In genomic region chr15:45378149-45378912, GRCh38 we compare ENCODE assay signal across 8 cellular contexts. TPM values are rescaled to one million over a fixed set of nuclear protein-coding genes. Genes with fewer than 3 reads are reported as not detected.
DNase-seq lines count a peak whose midpoint lies in the region; ATAC-seq and TF ChIP-seq lines count a peak whose summit lies in the region.

TSS of gene GATM (minus strand) at chr15:45378544. CDS start at chr15:45378453, 91 bp downstream.

- no peaks in the 10 kb centered on the region for H4K20me1 ChIP-seq in OCI-LY1 (ENCODE audit: insufficient read depth, low read length)

- no peak within 1 kb of the TSS for H3K27ac Mint-ChIP-seq in CD4-positive, alpha-beta T cell

- 0% methylated on average over 1 of the region's 87 CpGs for WGBS in gastroesophageal sphincter (ENCODE audit: low coverage in 1 of 2), 2 donors

- CTCF ChIA-PET in CD4-positive, alpha-beta T cell (lab: Charles Lee): no interaction called here

- no peaks in the 10 kb centered on the region for H3K36me3 Mint-ChIP-seq in CD4-positive, alpha-beta T cell (ENCODE audit: low read depth)

- no peaks in the 10 kb centered on the region for H3K36me3 ChIP-seq in OCI-LY1 (ENCODE audit: insufficient read depth, low read length)
- H3K36me3 ChIP-seq in gastroesophageal sphincter: peaks cover 0 to 13% of the 10 kb centered on the region in 2 donors
- no peaks in the 10 kb centered on the region for H3K36me3 ChIP-seq in neuron (ENCODE audit: insufficient read depth, low read length)
- H3K36me3 ChIP-seq in tibial artery: no peaks in the 10 kb centered on the region

- H3K27me3 ChIP-seq in CD4-positive, alpha-beta T cell (ENCODE audit: control insufficient read depth, insufficient read depth, low read length): peaks cover 70% of the 10 kb centered on the region
- H3K27me3 ChIP-seq in OCI-LY1 (ENCODE audit: insufficient read depth, low read length) (peaks cover 11% of the 10 kb centered on the region), gastroesophageal sphincter (no peaks in the 10 kb centered on the region), neuron (ENCODE audit: insufficient read depth, low read length) (no peaks in the 10 kb centered on the region), tibial artery (no peaks in the 10 kb centered on the region)

- peak; percentile 79 to 87 for TF ChIP-seq POLR2A in gastroesophageal sphincter (IDR thresholded peaks at IDR 0.05)

- no peak for TF ChIP-seq EP300 in gastroesophageal sphincter (IDR thresholded peaks at IDR 0.05)

- no peak within 1 kb of the TSS for H3K27ac ChIP-seq in CD4-positive, alpha-beta T cell (ENCODE audit: low read depth, low read length)
- H3K27ac ChIP-seq in OCI-LY1 (ENCODE audit: low read depth, low read length, poor library complexity, severe bottlenecking): no peak within 1 kb of the TSS
- H3K27ac ChIP-seq in gastroesophageal sphincter: peak within 1 kb of the TSS; percentile 37 to 91 (median 87)
- H3K27ac ChIP-seq in tibial artery: peak within 1 kb of the TSS; percentile 76 to 87

- intact Hi-C loops in CD4-positive, alpha-beta T cell (cut with DNase I, micrococcal nuclease): no loop called here
- intact Hi-C loops in tibial artery (cut with DNase I; ENCODE audit: low total_unique reads): no loop called here

- H3K4me1 Mint-ChIP-seq in CD4-positive, alpha-beta T cell (ENCODE audit: low read depth): peaks cover 29% of the 10 kb centered on the region

- H3K9me3 Mint-ChIP-seq in CD4-positive, alpha-beta T cell: no peaks in the 10 kb centered on the region

- peak within 1 kb of the TSS; percentile 85 for H3K4me2 ChIP-seq in OCI-LY1 (ENCODE audit: low read length)

- TF ChIP-seq CTCF in CD4-positive, alpha-beta T cell (IDR thresholded peaks at IDR 0.05): no peak
- TF ChIP-seq CTCF in OCI-LY1 (IDR thresholded peaks at IDR 0.05; ENCODE audit: low read length) (no peak; the same call in 1 of the 2 replicates), gastroesophageal sphincter (IDR thresholded peaks at IDR 0.05) (peak in 3 of 4 experiments; percentile 45 to 59 (median 52)), tibial artery (IDR thresholded peaks at IDR 0.05) (peak; percentile 44)

- POLR2A ChIA-PET in CD4-positive, alpha-beta T cell (lab: Charles Lee): interaction anchor here (1.2 to 1.9 kb wide), 2 partner anchors 24 to 178 kb away, joined by 3 to 9 read pairs; a partner anchor contains a TSS

- no peak within 1 kb of the TSS for H2AFZ ChIP-seq in OCI-LY1 (ENCODE audit: low read length)
- H2AFZ ChIP-seq in neuron (ENCODE audit: low read depth, low read length): peak within 1 kb of the TSS; percentile 89

- DNase-seq in CD4-positive, alpha-beta T cell: peak in 6 of 10 experiments; percentile 9 to 49 (median 29)
- DNase-seq in activated naive CD4-positive, alpha-beta T cell treated with Interleukin-2 at 50 U/mL for 16 hours: peak; percentile 49
- peak; percentile 72 to 93 for DNase-seq in tibial artery

- H3K9me3 ChIP-seq in CD4-positive, alpha-beta T cell (ENCODE audit: control insufficient read depth, low read length): no peaks in the 10 kb centered on the region
- H3K9me3 ChIP-seq in OCI-LY1 (ENCODE audit: low read length) (no peaks in the 10 kb centered on the region), gastroesophageal sphincter (no peaks in the 10 kb centered on the region), neuron (ENCODE audit: low read length) (no peaks in the 10 kb centered on the region), tibial artery (no peaks in the 10 kb centered on the region)

- peaks cover 19% of the 10 kb centered on the region for H3K4me1 ChIP-seq in OCI-LY1 (ENCODE audit: insufficient read depth, low read length, severe bottlenecking)
- peaks cover 0 to 48% (median 0%) of the 10 kb centered on the region in 3 donors for H3K4me1 ChIP-seq in gastroesophageal sphincter
- peaks cover 8% of the 10 kb centered on the region for H3K4me1 ChIP-seq in neuron (ENCODE audit: insufficient read depth, low read length)
- peaks cover 0 to 36% (median 9%) of the 10 kb centered on the region in 4 donors for H3K4me1 ChIP-seq in tibial artery

- peak within 1 kb of the TSS; percentile 81 for H3K4me3 Mint-ChIP-seq in CD4-positive, alpha-beta T cell

- peaks cover 60% of the 10 kb centered on the region for H3K27me3 Mint-ChIP-seq in CD4-positive, alpha-beta T cell

- H3K79me2 ChIP-seq in OCI-LY1 (ENCODE audit: insufficient read depth, low read length): no peaks in the 10 kb centered on the region

- peak within 1 kb of the TSS; percentile 41; the same call in 1 of the 2 replicates for H3K9ac ChIP-seq in OCI-LY1 (ENCODE audit: low read length)

- no peaks in the 10 kb centered on the region for H3K9me2 ChIP-seq in OCI-LY1 (ENCODE audit: low read depth, low read length)

- H3K4me3 ChIP-seq in OCI-LY1 (ENCODE audit: low read depth, low read length, poor library complexity, severe bottlenecking) (peak within 1 kb of the TSS; percentile 61), gastroesophageal sphincter (peak within 1 kb of the TSS; percentile 54 to 79), neuron (ENCODE audit: low read length) (peak within 1 kb of the TSS; percentile 36), tibial artery (peak within 1 kb of the TSS; percentile 66 to 67)

- peak; percentile 73 for ATAC-seq in CD4-positive, alpha-beta T cell (ENCODE audit: poor library complexity)
- ATAC-seq in GM19043 (IDR thresholded peaks at IDR 0.05; ENCODE audit: low read depth, unreplicated experiment) (peak; percentile 76), HG03175 (IDR thresholded peaks at IDR 0.05; ENCODE audit: unreplicated experiment) (peak; percentile 85), gastroesophageal sphincter (peak; percentile 96)

- no peaks in the 10 kb centered on the region for H3F3A ChIP-seq in OCI-LY1 (ENCODE audit: insufficient read depth, low read length)

RNA-seq across cellular contexts. Expression of gene GATM, which starts in this region (rescaled TPM):
- under 1 TPM; 0.55 to 0.70 TPM for total RNA-seq in CD4-positive, alpha-beta T cell
- 10 to 100 TPM; 15.4 to 38.3 (median 25.4) TPM for total RNA-seq in gastroesophageal sphincter

Comparison
In these comparisons a context has a peak if more than half of its experiments do, and no peak if none do; other contexts are left out.
1. RNA of gene GATM (total RNA-seq): 15.4 to 38.3 TPM in gastroesophageal sphincter; 0.55 to 0.70 TPM in CD4-positive, alpha-beta T cell; every median in the first group is over 4 times any median in the second.
2. Peak in DNase-seq and ATAC-seq in CD4-positive, alpha-beta T cell; RNA of the gene not detected or under 1 TPM.
3. DNase-seq: peak in every context shown above with its lines; median percentile 82 in tibial artery; 49 in activated naive CD4-positive, alpha-beta T cell treated with Interleukin-2 at 50 U/mL for 16 hours; 29 in CD4-positive, alpha-beta T cell.
4. H3K27ac ChIP-seq: peak in gastroesophageal sphincter (4 of 4) and tibial artery (2 of 2); none in CD4-positive, alpha-beta T cell (single experiment) and OCI-LY1 (single experiment).
5. CTCF ChIP-seq: peak in gastroesophageal sphincter (3 of 4) and tibial artery (2 of 2); none in CD4-positive, alpha-beta T cell (single experiment) and OCI-LY1 (single experiment).
6. Peak in every context shown above with its lines, with median percentiles within 50 percentile points of each other: ATAC-seq and H3K4me3 ChIP-seq.